In genomic region chr5:16932401-16932800, GRCh38 we compare ENCODE assay signal across 14 cellular contexts. TPM values are rescaled to one million over a fixed set of nuclear protein-coding genes. Genes with fewer than 3 reads are reported as not detected.
DNase-seq lines count a peak whose midpoint lies in the region; ATAC-seq lines count a peak whose summit lies in the region.
"Had no signal": no experiment of that assay in that cellular context is flagged by ENCODE, and none has a peak within 500 bp of the region (broad histone marks: within the 10 kb centered on the region; RNA-seq: fewer than 3 reads in every experiment).

No MANE protein-coding gene starts in this region.

- peaks cover 35% of the 10 kb centered on the region for H3K4me1 ChIP-seq in adipocyte (ENCODE audit: control insufficient read depth, insufficient read depth, low read length)

- DNase-seq in EH (ENCODE audit: low read depth) (peak; percentile 47), adipocyte (ENCODE audit: low read depth) (peak; percentile 17), left colon (no peak), renal cortical epithelial cell (ENCODE audit: low read depth) (peak; percentile 66), SK-N-DZ (ENCODE audit: low spot score) (no peak), NCI-H510A treated with DMSO at 0.1 percent for 48 hours (lab: John Stamatoyannopoulos, UW) (no peak)
- DNase-seq in activated naive CD4-positive, alpha-beta T cell treated with anti-CD3 and anti-CD28 coated beads, Interleukin-2, amount 50 U/mL, for 16 hours = no peak
- DNase-seq: activated CD4-positive, alpha-beta T cell treated with anti-CD3 and anti-CD28 coated beads for 4 hours; DMS153; MM.1S; NCI-H2107; stimulated activated CD8-positive, alpha-beta memory T cell treated with anti-CD3 and anti-CD28 coated beads, Interleukin-4, amount 100 ng/mL, for 48 hours; upper lobe of left lung had no signal

- intact Hi-C loops in left colon (cut with DNase I, micrococcal nuclease) = loop anchor here in 1 of 2 donors (10.0 kb wide), 1 partner anchor 138 kb away; no protein-coding TSS in a partner anchor

- no peaks in the 10 kb centered on the region for H3K27me3 ChIP-seq in adipocyte (replicated peaks; ENCODE audit: control insufficient read depth, insufficient read depth, low read length)
- H3K27me3 ChIP-seq: upper lobe of left lung had no signal

- no peak overlapping the region for H3K4me3 ChIP-seq in adipocyte (ENCODE audit: low read length)

- no peaks in the 10 kb centered on the region for H3K36me3 ChIP-seq in adipocyte (ENCODE audit: control insufficient read depth, insufficient read depth, low read length, severe bottlenecking)
- H3K36me3 ChIP-seq: upper lobe of left lung had no signal

- ATAC-seq in left colon (peak; percentile 15), GM21619 (IDR thresholded peaks at IDR 0.05; ENCODE audit: unreplicated experiment) (no peak)

- H3K9ac ChIP-seq in adipocyte (ENCODE audit: low read length) = no peak overlapping the region

- H3K9me3 ChIP-seq in adipocyte (ENCODE audit: control insufficient read depth, low read length) = no peaks in the 10 kb centered on the region
- H3K9me3 ChIP-seq: upper lobe of left lung had no signal

RNA-seq across cellular contexts. Expression of gene MYO10, which starts 3.7 kb away (rescaled TPM):
- total RNA-seq in left colon (10 to 100 TPM; 57.6 to 71.7 TPM), renal cortical epithelial cell (32.1 and 79.5 TPM in 2 replicates)
- 0.92 and 2.4 TPM in 2 replicates for polyA plus RNA-seq in SK-N-DZ (2014; cell fraction: cytosol; rRNA removed)
- polyA plus RNA-seq in SK-N-DZ (2014; cell fraction: nucleus; rRNA removed) = 0.31 and 0.46 TPM in 2 replicates

Comparison
In these comparisons a context has a peak if more than half of its experiments do, and no peak if none do; other contexts are left out.
1. DNase-seq: peak in EH (single experiment), adipocyte (single experiment) and renal cortical epithelial cell (single experiment); none in left colon (0 of 2), SK-N-DZ (single experiment), activated naive CD4-positive, alpha-beta T cell treated with anti-CD3 and anti-CD28 coated beads, Interleukin-2, amount 50 U/mL, for 16 hours (single experiment) and NCI-H510A treated with DMSO at 0.1 percent for 48 hours (single experiment).